In genomic region chr3:183697610-183698317, GRCh38 we compare ENCODE assay signal across 1 cellular context.
TF ChIP-seq lines count a peak whose summit lies in the region.

Gene YEATS2 (plus strand): TSS chr3:183697797. CDS start chr3:183715163, 17,366 bp downstream.

TF ChIP-seq in HepG2, 621 proteins besides CTCF, POLR2A, EP300 and RAD21 (continued from another document and continues in another):
- TF ChIP-seq MTF1 (CRISPR knock-in tag; IDR thresholded peaks at IDR 0.05) (no peak), HNRNPL (IDR thresholded peaks at IDR 0.05; ENCODE audit: low read depth, low read length) (0 out of 2 replicates have a peak, but pooled peaks have one; percentile 26), SALL1 (CRISPR knock-in tag; IDR thresholded peaks at IDR 0.05) (peak; percentile 41; the same call in 1 of the 2 replicates), RCOR2 (CRISPR knock-in tag; IDR thresholded peaks at IDR 0.05) (0 out of 2 replicates have a peak, but pooled peaks have one; percentile 9), ZNF563 (CRISPR knock-in tag; IDR thresholded peaks at IDR 0.05) (0 out of 2 replicates have a peak, but pooled peaks have one; percentile 53), AHR (CRISPR knock-in tag; IDR thresholded peaks at IDR 0.05) (0 out of 2 replicates have a peak, but pooled peaks have one; percentile 70), ZMAT3 (CRISPR knock-in tag; conservative IDR thresholded peaks at IDR 0.05) (0 out of 2 replicates have a peak, but pooled peaks have one; percentile 50), CENPT (CRISPR knock-in tag; IDR thresholded peaks at IDR 0.05; ENCODE audit: low read depth) (peak; percentile 57; the same call in 1 of the 2 replicates), ZNF678 (CRISPR knock-in tag; IDR thresholded peaks at IDR 0.05) (0 out of 2 replicates have a peak, but pooled peaks have one; percentile 44), NCOA1 (CRISPR knock-in tag; IDR thresholded peaks at IDR 0.05) (no peak), HNRNPUL1 (IDR thresholded peaks at IDR 0.05; ENCODE audit: low read depth, low read length) (no peak), FOSL1 (CRISPR knock-in tag; IDR thresholded peaks at IDR 0.05; ENCODE audit: borderline replicate concordance) (no peak), ZNF326 (CRISPR knock-in tag; IDR thresholded peaks at IDR 0.05; ENCODE audit: borderline replicate concordance) (no peak), KDM4B (CRISPR knock-in tag; IDR thresholded peaks at IDR 0.05) (no peak), KMT2B (CRISPR knock-in tag; IDR thresholded peaks at IDR 0.05) (0 out of 2 replicates have a peak, but pooled peaks have one; percentile 22), PHF21A (CRISPR knock-in tag; IDR thresholded peaks at IDR 0.05) (peak; percentile 48), ATF6 (CRISPR knock-in tag; conservative IDR thresholded peaks at IDR 0.05) (no peak), ZC3H13 (CRISPR knock-in tag; IDR thresholded peaks at IDR 0.05) (no peak), MEIS2 (CRISPR knock-in tag; IDR thresholded peaks at IDR 0.05) (0 out of 2 replicates have a peak, but pooled peaks have one; percentile 44), GATA4 (IDR thresholded peaks at IDR 0.05; ENCODE audit: borderline replicate concordance, low read depth) (peak; percentile 32; the same call in 1 of the 2 replicates), SOX13 (IDR thresholded peaks at IDR 0.05) (no peak), SOX13 (CRISPR knock-in tag; conservative IDR thresholded peaks at IDR 0.05 in 1 of 2, IDR thresholded peaks at IDR 0.05 in 1 of 2) (peak in 1 of 2 experiments; percentile 57; a peak in 1 of 4 replicates), TEAD3 (CRISPR knock-in tag; optimal IDR thresholded peaks at IDR 0.05; ENCODE audit: borderline replicate concordance) (no peak), ZFP91 (CRISPR knock-in tag; IDR thresholded peaks at IDR 0.05; ENCODE audit: borderline replicate concordance) (peak; percentile 69), ZBTB38 (CRISPR knock-in tag; IDR thresholded peaks at IDR 0.05) (peak; percentile 55; the same call in 1 of the 2 replicates), GLI4 (CRISPR knock-in tag; IDR thresholded peaks at IDR 0.05; ENCODE audit: borderline replicate concordance) (no peak), ZNF672 (CRISPR knock-in tag; IDR thresholded peaks at IDR 0.05) (no peak), JUN (CRISPR knock-in tag; IDR thresholded peaks at IDR 0.05) (no peak), ZNF44 (CRISPR knock-in tag; IDR thresholded peaks at IDR 0.05) (no peak), ZNF512B (CRISPR knock-in tag; IDR thresholded peaks at IDR 0.05; ENCODE audit: borderline replicate concordance) (no peak), NONO (IDR thresholded peaks at IDR 0.05) (no peak), NONO (CRISPR knock-in tag; conservative IDR thresholded peaks at IDR 0.05) (peak; percentile 76), KMT2A (CRISPR knock-in tag; IDR thresholded peaks at IDR 0.05) (peak; percentile 30; the same call in 1 of the 2 replicates), REPIN1 (CRISPR knock-in tag; IDR thresholded peaks at IDR 0.05; ENCODE audit: borderline replicate concordance, low read depth) (no peak), MED1 (CRISPR knock-in tag; IDR thresholded peaks at IDR 0.05) (peak; percentile 42; the same call in 1 of the 2 replicates), ZMAT5 (CRISPR knock-in tag; IDR thresholded peaks at IDR 0.05; ENCODE audit: borderline replicate concordance, low read depth) (no peak), HOXA5 (CRISPR knock-in tag; IDR thresholded peaks at IDR 0.05) (no peak), ZFY (CRISPR knock-in tag; IDR thresholded peaks at IDR 0.05) (peak; percentile 83), PHF20 (CRISPR knock-in tag; IDR thresholded peaks at IDR 0.05) (peak; percentile 47), NFATC3 (CRISPR knock-in tag; IDR thresholded peaks at IDR 0.05) (no peak), ZBTB7B (CRISPR knock-in tag; IDR thresholded peaks at IDR 0.05) (peak; percentile 81; the same call in 1 of the 2 replicates), ZNF142 (CRISPR knock-in tag; IDR thresholded peaks at IDR 0.05) (peak; percentile 89), XBP1 (CRISPR knock-in tag; IDR thresholded peaks at IDR 0.05) (no peak), THYN1 (CRISPR knock-in tag; IDR thresholded peaks at IDR 0.05; ENCODE audit: borderline replicate concordance, low read depth) (no peak), TERF1 (CRISPR knock-in tag; IDR thresholded peaks at IDR 0.05) (peak; percentile 70; the same call in 1 of the 2 replicates), ZNF441 (CRISPR knock-in tag; IDR thresholded peaks at IDR 0.05; ENCODE audit: borderline replicate concordance) (peak; percentile 25; the same call in 1 of the 2 replicates), SMARCE1 (IDR thresholded peaks at IDR 0.05; ENCODE audit: borderline replicate concordance) (no peak), TFE3 (CRISPR knock-in tag; IDR thresholded peaks at IDR 0.05) (0 out of 2 replicates have a peak, but pooled peaks have one; percentile 7), HMG20A (CRISPR knock-in tag; IDR thresholded peaks at IDR 0.05; ENCODE audit: borderline replicate concordance) (no peak), ATF1 (CRISPR knock-in tag; IDR thresholded peaks at IDR 0.05) (no peak), KDM5A (IDR thresholded peaks at IDR 0.05; ENCODE audit: borderline replicate concordance, low read length) (peak; percentile 57), UBTF (CRISPR knock-in tag; IDR thresholded peaks at IDR 0.05) (peak; percentile 74; the same call in 1 of the 2 replicates)
